Comparison of ENCODE assay signal across 17 cellular contexts in genomic region chr2:241157841-241158545, GRCh38. TPM values are rescaled to one million over a fixed set of nuclear protein-coding genes. Genes with fewer than 3 reads are reported as not detected.
A peak's percentile ranks its signal among the peaks of the same experiment; 100 is the strongest.
DNase-seq lines count a peak whose midpoint lies in the region; ATAC-seq and TF ChIP-seq lines count a peak whose summit lies in the region.
"Had no signal": no experiment of that assay in that cellular context is flagged by ENCODE, and none has a peak within 500 bp of the region (broad histone marks: within the 10 kb centered on the region; RNA-seq: fewer than 3 reads in every experiment).

No MANE protein-coding gene starts in this region.

- no peak for TF ChIP-seq POLR2A in esophagus squamous epithelium (IDR thresholded peaks at IDR 0.05)

- TF ChIP-seq CTCF in HEK293 (tag by site-specific recombination; IDR thresholded peaks at IDR 0.05), result no peak
- TF ChIP-seq CTCF in fibroblast of villous mesenchyme (IDR thresholded peaks at IDR 0.05; ENCODE audit: insufficient read depth, low read depth, low read length), result no peak
- TF ChIP-seq CTCF in esophagus squamous epithelium (IDR thresholded peaks at IDR 0.05), result no peak

- DNase-seq in activated T-helper 2 cell treated with anti-CD3 and anti-CD28 coated beads, Interferon-gamma antibody, Interleukin-2, Interleukin-4, amounts not matched to agents 10 μg/mL and 5 μg/mL and 100 μg/mL, durations not matched to agents 14 hours and 24 hours and 36 hours (ENCODE audit: low spot score), result no peak
- DNase-seq in fibroblast of villous mesenchyme (ENCODE audit: low read depth) (peak; percentile 51), amniotic stem cell (lab: John Stamatoyannopoulos, UW) (no peak), esophagus squamous epithelium (lab: John Stamatoyannopoulos, UW) (no peak)
- no peak for DNase-seq in stimulated activated CD4-positive, alpha-beta T cell treated with anti-CD3 and anti-CD28 coated beads, Interleukin-2, amount 100 ng/mL, for 24 hours
- DNase-seq: activated CD4-positive, alpha-beta T cell treated with anti-CD3 and anti-CD28 coated beads, Interleukin-2, amount 10 ng/mL, durations not matched to agents 24 days and 14 days; activated naive CD4-positive, alpha-beta T cell treated with anti-CD3 and anti-CD28 coated beads, Interleukin-2, amount 50 U/mL, for 16 hours; AML-193; midbrain; right cardiac atrium; stimulated activated CD4-positive, alpha-beta T cell treated with anti-CD3 and anti-CD28 coated beads, Interleukin-1b, Interleukin-23, amount 100 ng/mL, for 48 hours had no signal

- no peak overlapping the region for H3K27ac ChIP-seq in HEK293 (ENCODE audit: extremely low read depth, low read depth, low read length)
- no peak overlapping the region for H3K27ac ChIP-seq in esophagus squamous epithelium
- H3K27ac ChIP-seq: hepatocyte, PC-9 had no signal

- CTCF ChIA-PET in HEK293 (lab: Yijun Ruan, JAX), result no interaction called here

- H3K4me3 Mint-ChIP-seq in activated T-helper 2 cell treated with anti-CD3 and anti-CD28 coated beads, Interferon-gamma antibody, Interleukin-2, Interleukin-4, amounts not matched to agents 10 μg/mL and 5 μg/mL and 100 μg/mL, durations not matched to agents 14 hours and 24 hours and 36 hours (ENCODE audit: low read depth), result no peak overlapping the region
- H3K4me3 Mint-ChIP-seq in stimulated activated memory B cell treated with anti-CD40 and anti-IgM and Interleukin-4, amounts not matched to agents 10 μg/mL and 1 μg/mL and 100 μg/mL, for 72 hours, result no peak overlapping the region
- H3K4me3 Mint-ChIP-seq: activated CD4-positive, alpha-beta T cell treated with anti-CD3 and anti-CD28 coated beads, Interleukin-2, amount 10 ng/mL, durations not matched to agents 24 days and 14 days had no signal

- H3K27ac Mint-ChIP-seq in activated T-helper 2 cell treated with anti-CD3 and anti-CD28 coated beads, Interferon-gamma antibody, Interleukin-2, Interleukin-4, amounts not matched to agents 10 μg/mL and 5 μg/mL and 100 μg/mL, durations not matched to agents 14 hours and 24 hours and 36 hours, result peak overlapping the region; percentile 47
- peak overlapping the region; percentile 76 for H3K27ac Mint-ChIP-seq in stimulated activated memory B cell treated with anti-CD40 and anti-IgM and Interleukin-4, amounts not matched to agents 10 μg/mL and 1 μg/mL and 100 μg/mL, for 72 hours
- H3K27ac Mint-ChIP-seq: activated CD4-positive, alpha-beta T cell treated with anti-CD3 and anti-CD28 coated beads, Interleukin-2, amount 10 ng/mL, durations not matched to agents 24 days and 14 days had no signal

- no peaks in the 10 kb centered on the region for H3K27me3 Mint-ChIP-seq in activated T-helper 2 cell treated with anti-CD3 and anti-CD28 coated beads, Interferon-gamma antibody, Interleukin-2, Interleukin-4, amounts not matched to agents 10 μg/mL and 5 μg/mL and 100 μg/mL, durations not matched to agents 14 hours and 24 hours and 36 hours (ENCODE audit: low read depth)
- no peaks in the 10 kb centered on the region for H3K27me3 Mint-ChIP-seq in stimulated activated memory B cell treated with anti-CD40 and anti-IgM and Interleukin-4, amounts not matched to agents 10 μg/mL and 1 μg/mL and 100 μg/mL, for 72 hours
- H3K27me3 Mint-ChIP-seq: activated CD4-positive, alpha-beta T cell treated with anti-CD3 and anti-CD28 coated beads, Interleukin-2, amount 10 ng/mL, durations not matched to agents 24 days and 14 days had no signal

- H3K9me3 ChIP-seq in HEK293 (ENCODE audit: control insufficient read depth, insufficient read depth, low read depth, low read length) (no peaks in the 10 kb centered on the region), esophagus squamous epithelium (no peaks in the 10 kb centered on the region)

- no peaks in the 10 kb centered on the region for H3K4me1 ChIP-seq in HEK293 (ENCODE audit: control insufficient read depth, insufficient read depth, low read length)
- H3K4me1 ChIP-seq in esophagus squamous epithelium, result peaks cover 0 to 17% (median 2%) of the 10 kb centered on the region in 3 donors

- 81 to 93% methylated on average over 8 to 9 of the region's 9 CpGs for WGBS in esophagus squamous epithelium, 2 donors

- intact Hi-C loops in activated T-helper 2 cell treated with anti-CD3 and anti-CD28 coated beads, Interferon-gamma antibody, Interleukin-2, Interleukin-4, amounts not matched to agents 10 μg/mL and 5 μg/mL and 100 μg/mL, durations not matched to agents 14 hours and 24 hours and 36 hours (cut with micrococcal nuclease), result loop anchor here (10.0 kb wide), 2 partner anchors 477 to 593 kb away; partner anchors contain the start of genes ATG4B, DUSP28, RNPEPL1 and THAP4
- intact Hi-C loops in esophagus squamous epithelium (cut with DNase I), result no loop called here

- H3K36me3 ChIP-seq in HEK293 (ENCODE audit: control insufficient read depth in 2 of 2, insufficient read depth in 1 of 2, low read length in 2 of 2) (peaks cover 4 to 80% of the 10 kb centered on the region in 2 experiments; a peak in 2 of 3 replicates), esophagus squamous epithelium (peaks cover 8 to 95% (median 14%) of the 10 kb centered on the region in 3 donors)

- peaks cover 61% of the 10 kb centered on the region for H3K36me3 Mint-ChIP-seq in activated T-helper 2 cell treated with anti-CD3 and anti-CD28 coated beads, Interferon-gamma antibody, Interleukin-2, Interleukin-4, amounts not matched to agents 10 μg/mL and 5 μg/mL and 100 μg/mL, durations not matched to agents 14 hours and 24 hours and 36 hours (ENCODE audit: low read depth)
- H3K36me3 Mint-ChIP-seq in stimulated activated memory B cell treated with anti-CD40 and anti-IgM and Interleukin-4, amounts not matched to agents 10 μg/mL and 1 μg/mL and 100 μg/mL, for 72 hours, result peaks cover 36% of the 10 kb centered on the region

- H3K9me3 Mint-ChIP-seq in activated T-helper 2 cell treated with anti-CD3 and anti-CD28 coated beads, Interferon-gamma antibody, Interleukin-2, Interleukin-4, amounts not matched to agents 10 μg/mL and 5 μg/mL and 100 μg/mL, durations not matched to agents 14 hours and 24 hours and 36 hours, result no peaks in the 10 kb centered on the region
- no peaks in the 10 kb centered on the region for H3K9me3 Mint-ChIP-seq in stimulated activated memory B cell treated with anti-CD40 and anti-IgM and Interleukin-4, amounts not matched to agents 10 μg/mL and 1 μg/mL and 100 μg/mL, for 72 hours
- H3K9me3 Mint-ChIP-seq: activated CD4-positive, alpha-beta T cell treated with anti-CD3 and anti-CD28 coated beads, Interleukin-2, amount 10 ng/mL, durations not matched to agents 24 days and 14 days; brain had no signal

- H3K4me3 ChIP-seq in HEK293 (ENCODE audit: low read depth, low read length), result no peak overlapping the region
- H3K4me3 ChIP-seq in fibroblast of villous mesenchyme (ENCODE audit: low read depth, low read length), result no peak overlapping the region
- no peak overlapping the region for H3K4me3 ChIP-seq in esophagus squamous epithelium
- H3K4me3 ChIP-seq: dorsolateral prefrontal cortex, hepatocyte, PC-9 had no signal

- H3K4me1 Mint-ChIP-seq in activated T-helper 2 cell treated with anti-CD3 and anti-CD28 coated beads, Interferon-gamma antibody, Interleukin-2, Interleukin-4, amounts not matched to agents 10 μg/mL and 5 μg/mL and 100 μg/mL, durations not matched to agents 14 hours and 24 hours and 36 hours (ENCODE audit: low read depth), result peaks cover 11% of the 10 kb centered on the region
- peaks cover 24% of the 10 kb centered on the region for H3K4me1 Mint-ChIP-seq in stimulated activated memory B cell treated with anti-CD40 and anti-IgM and Interleukin-4, amounts not matched to agents 10 μg/mL and 1 μg/mL and 100 μg/mL, for 72 hours

- POLR2A ChIA-PET in HEK293 (lab: Yijun Ruan, JAX), result no interaction called here

- peak; percentile 39 for ATAC-seq in stimulated activated memory B cell treated with anti-CD40 and anti-IgM and Interleukin-4, amounts not matched to agents 10 μg/mL and 1 μg/mL and 100 μg/mL, for 72 hours
- ATAC-seq: right cardiac atrium had no signal

- no peaks in the 10 kb centered on the region for H3K27me3 ChIP-seq in esophagus squamous epithelium
- H3K27me3 ChIP-seq: dorsolateral prefrontal cortex, hepatocyte had no signal

TF ChIP-seq in HEK293, 187 proteins besides CTCF, POLR2A, EP300 and RAD21 (continues in another document):
- TF ChIP-seq ZNF639 (tag by site-specific recombination; IDR thresholded peaks at IDR 0.05), result peak; percentile 62; the same call in 1 of the 2 replicates

RNA-seq across cellular contexts. Expression of gene PPP1R7, which starts 7.7 kb away (rescaled TPM):
- 101 and 106 TPM in 2 replicates for total RNA-seq in activated T-helper 2 cell treated with anti-CD3 and anti-CD28 coated beads, Interferon-gamma antibody, Interleukin-2, Interleukin-4, amounts not matched to agents 10 μg/mL and 5 μg/mL and 100 μg/mL, durations not matched to agents 14 hours and 24 hours and 36 hours
- total RNA-seq in fibroblast of villous mesenchyme (64.1 and 78.2 TPM in 2 replicates), esophagus squamous epithelium (100 to 1,000 TPM in 1 of 4 donors, 10 to 100 TPM in 3; 53.5 to 108 (median 63.3) TPM)

RNA-seq across cellular contexts. Expression of gene PASK, which starts 8.7 kb away (rescaled TPM):
- total RNA-seq in activated T-helper 2 cell treated with anti-CD3 and anti-CD28 coated beads, Interferon-gamma antibody, Interleukin-2, Interleukin-4, amounts not matched to agents 10 μg/mL and 5 μg/mL and 100 μg/mL, durations not matched to agents 14 hours and 24 hours and 36 hours, result 72.5 and 75.8 TPM in 2 replicates
- 2.6 and 5.5 TPM in 2 replicates for total RNA-seq in fibroblast of villous mesenchyme
- total RNA-seq in esophagus squamous epithelium, result 1 to 10 TPM; 3.4 to 8.9 (median 5.6) TPM

RNA-seq across cellular contexts. Expression of gene ANO7, which starts 30.5 kb away (rescaled TPM):
- total RNA-seq in activated T-helper 2 cell treated with anti-CD3 and anti-CD28 coated beads, Interferon-gamma antibody, Interleukin-2, Interleukin-4, amounts not matched to agents 10 μg/mL and 5 μg/mL and 100 μg/mL, durations not matched to agents 14 hours and 24 hours and 36 hours, result 3.5 and 4.3 TPM in 2 replicates
- total RNA-seq in fibroblast of villous mesenchyme (0.43 and 0.64 TPM in 2 replicates), esophagus squamous epithelium (under 1 TPM in 1 of 4 donors, not detected in 3; 0.59 TPM)

RNA-seq across cellular contexts. Expression of gene MTERF4, which starts 55.9 kb away (rescaled TPM):
- total RNA-seq in activated T-helper 2 cell treated with anti-CD3 and anti-CD28 coated beads, Interferon-gamma antibody, Interleukin-2, Interleukin-4, amounts not matched to agents 10 μg/mL and 5 μg/mL and 100 μg/mL, durations not matched to agents 14 hours and 24 hours and 36 hours, result 34.4 and 35.4 TPM in 2 replicates
- total RNA-seq in fibroblast of villous mesenchyme (18.0 and 27.2 TPM in 2 replicates), esophagus squamous epithelium (10 to 100 TPM; 27.7 to 37.0 (median 35.4) TPM)
